In the genomic region with DNA sequence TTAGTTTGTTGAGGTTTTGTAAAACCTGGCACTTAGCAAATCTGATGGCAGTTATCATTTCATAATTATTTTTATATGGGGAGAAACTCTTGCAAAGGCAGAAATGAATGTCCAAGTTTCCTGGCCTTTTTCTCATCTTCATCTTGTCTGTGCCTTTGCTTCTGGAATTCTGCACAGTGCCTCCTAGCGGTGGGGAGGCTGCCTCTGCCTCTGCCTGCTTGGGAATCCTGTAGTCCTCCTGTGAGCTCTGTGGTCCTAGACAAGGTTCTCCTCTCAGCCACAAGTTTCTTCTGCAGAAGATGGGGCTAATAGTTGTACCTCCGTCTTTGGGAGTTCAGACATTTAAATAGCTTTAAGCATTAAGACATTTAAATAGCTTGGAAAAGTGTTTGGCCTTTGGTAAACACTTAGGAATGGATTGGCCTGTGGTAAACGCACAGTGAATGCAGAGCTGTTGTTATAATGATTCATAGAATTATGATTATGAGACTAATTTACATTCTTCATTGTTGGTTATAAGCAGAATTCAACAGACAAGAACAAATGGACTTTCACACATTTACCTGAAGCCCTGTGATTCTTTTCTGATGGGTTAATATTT, we compare ENCODE assay signal across 1 cellular context.
TF ChIP-seq lines count a peak whose summit lies in the region.

No MANE protein-coding gene starts in this region.

TF ChIP-seq in WTC11, 78 proteins besides CTCF, POLR2A, EP300 and RAD21 (continued from another document):
- TF ChIP-seq, protein P1, sequence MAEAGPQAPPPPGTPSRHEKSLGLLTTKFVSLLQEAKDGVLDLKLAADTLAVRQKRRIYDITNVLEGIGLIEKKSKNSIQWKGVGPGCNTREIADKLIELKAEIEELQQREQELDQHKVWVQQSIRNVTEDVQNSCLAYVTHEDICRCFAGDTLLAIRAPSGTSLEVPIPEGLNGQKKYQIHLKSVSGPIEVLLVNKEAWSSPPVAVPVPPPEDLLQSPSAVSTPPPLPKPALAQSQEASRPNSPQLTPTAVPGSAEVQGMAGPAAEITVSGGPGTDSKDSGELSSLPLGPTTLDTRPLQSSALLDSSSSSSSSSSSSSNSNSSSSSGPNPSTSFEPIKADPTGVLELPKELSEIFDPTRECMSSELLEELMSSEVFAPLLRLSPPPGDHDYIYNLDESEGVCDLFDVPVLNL (CRISPR knock-in tag; IDR thresholded peaks at IDR 0.05; ENCODE audit: borderline replicate concordance, low read depth) = no peak
- TF ChIP-seq, protein P2, sequence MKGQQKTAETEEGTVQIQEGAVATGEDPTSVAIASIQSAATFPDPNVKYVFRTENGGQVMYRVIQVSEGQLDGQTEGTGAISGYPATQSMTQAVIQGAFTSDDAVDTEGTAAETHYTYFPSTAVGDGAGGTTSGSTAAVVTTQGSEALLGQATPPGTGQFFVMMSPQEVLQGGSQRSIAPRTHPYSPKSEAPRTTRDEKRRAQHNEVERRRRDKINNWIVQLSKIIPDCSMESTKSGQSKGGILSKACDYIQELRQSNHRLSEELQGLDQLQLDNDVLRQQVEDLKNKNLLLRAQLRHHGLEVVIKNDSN (CRISPR knock-in tag; IDR thresholded peaks at IDR 0.05) = no peak
TF ChIP-seq in WTC11: peak in this region for 0.
